2 cellular contexts compared by ENCODE assay signal in genomic region chr22:38038890-38039812, GRCh38.
A peak's percentile ranks its signal among the peaks of the same experiment; 100 is the strongest.
TF ChIP-seq lines count a peak whose summit lies in the region.

No MANE protein-coding gene starts in this region.

TF ChIP-seq in HepG2, 621 proteins besides CTCF, POLR2A, EP300 and RAD21:
- TF ChIP-seq ZNF687 (CRISPR knock-in tag; IDR thresholded peaks at IDR 0.05) (peak; percentile 14; the same call in 1 of the 2 replicates), ZBTB33 (CRISPR knock-in tag; IDR thresholded peaks at IDR 0.05) (peak; percentile 63; the same call in 1 of the 2 replicates), ZUFSP (CRISPR knock-in tag; IDR thresholded peaks at IDR 0.05; ENCODE audit: borderline replicate concordance) (no peak), UBTF (CRISPR knock-in tag; IDR thresholded peaks at IDR 0.05) (no peak)
TF ChIP-seq in HepG2: peak in this region for 2.

TF ChIP-seq in SK-N-SH, 30 proteins besides CTCF, POLR2A, EP300 and RAD21:
- no peak for TF ChIP-seq RFX5 (IDR thresholded peaks at IDR 0.05; ENCODE audit: low read length)
- TF ChIP-seq NFIC (IDR thresholded peaks at IDR 0.05; ENCODE audit: borderline replicate concordance) = no peak
- TF ChIP-seq USF1 (IDR thresholded peaks at IDR 0.05; ENCODE audit: borderline replicate concordance, low read depth) = no peak
- TF ChIP-seq TAF1 (IDR thresholded peaks at IDR 0.05; ENCODE audit: borderline replicate concordance, low read depth, low read length) = no peak
- TF ChIP-seq REST (IDR thresholded peaks at IDR 0.05; ENCODE audit: low read depth, low read length) = no peak
- TF ChIP-seq USF2 (IDR thresholded peaks at IDR 0.05; ENCODE audit: borderline replicate concordance, low read depth, low read length) = no peak
- TF ChIP-seq FOSL2 (IDR thresholded peaks at IDR 0.05; ENCODE audit: borderline replicate concordance, low read depth) = no peak
- no peak for TF ChIP-seq SIN3A (IDR thresholded peaks at IDR 0.05; ENCODE audit: borderline replicate concordance, low read depth, low read length)
- no peak for TF ChIP-seq TEAD4 (IDR thresholded peaks at IDR 0.05; ENCODE audit: borderline replicate concordance, insufficient read depth)
- TF ChIP-seq ZBTB33 (IDR thresholded peaks at IDR 0.05; ENCODE audit: borderline replicate concordance, low read depth) = no peak
- TF ChIP-seq RXRA (IDR thresholded peaks at IDR 0.05; ENCODE audit: borderline replicate concordance, low read depth) = no peak
- TF ChIP-seq EZH2phosphoT487 (IDR thresholded peaks at IDR 0.05; ENCODE audit: borderline replicate concordance, low read depth) = no peak
- no peak for TF ChIP-seq GATA2 (CRISPR knock-in tag; IDR thresholded peaks at IDR 0.05)
- no peak for TF ChIP-seq NRF1 (IDR thresholded peaks at IDR 0.05; ENCODE audit: low read depth, low read length)
- TF ChIP-seq JUND (IDR thresholded peaks at IDR 0.05) = no peak
